ENCODE assay signal across 13 cellular contexts in the genomic region with DNA sequence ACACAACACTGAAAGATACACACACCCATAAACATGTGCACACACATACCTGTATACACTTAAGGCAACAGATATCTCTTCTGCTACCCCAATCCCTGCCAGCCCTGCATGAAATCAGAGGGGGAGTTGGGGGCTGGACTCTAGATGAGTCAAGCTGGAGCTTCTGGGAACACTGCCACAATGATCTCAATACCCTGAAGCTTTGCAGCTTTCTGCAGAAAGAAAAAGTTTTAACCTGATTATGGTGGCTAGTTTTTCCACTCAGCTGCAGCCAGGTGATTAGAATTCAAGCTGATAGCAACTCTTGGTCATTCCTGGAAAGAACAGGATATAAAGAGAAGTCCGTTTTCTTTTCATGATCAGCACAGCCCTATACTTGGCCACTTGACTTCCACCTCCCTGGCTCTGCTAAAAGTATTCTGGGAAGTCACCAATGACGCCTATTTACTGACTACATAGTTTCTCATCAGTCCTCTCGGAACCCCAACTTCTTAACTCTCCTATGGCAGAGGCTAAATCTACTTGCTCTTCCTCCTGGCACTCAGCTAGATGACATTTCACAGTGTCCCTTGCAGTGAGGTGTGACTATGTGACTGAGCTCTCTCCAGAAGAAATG. TPM values are rescaled to one million over a fixed set of nuclear protein-coding genes. Genes with fewer than 3 reads are reported as not detected.
DNase-seq lines count a peak whose midpoint lies in the region; ATAC-seq and TF ChIP-seq lines count a peak whose summit lies in the region.
"Had no signal": no experiment of that assay in that cellular context is flagged by ENCODE, and none has a peak within 500 bp of the region (broad histone marks: within the 10 kb centered on the region; RNA-seq: fewer than 3 reads in every experiment).

No MANE protein-coding gene starts in this region.

- DNase-seq in Ammon's horn (ENCODE audit: low spot score) = peak; percentile 59
- DNase-seq in OCI-M1 (lab: John Stamatoyannopoulos, UW) = peak; percentile 78
- DNase-seq in caudate nucleus (lab: John Stamatoyannopoulos, UW) = no peak
- DNase-seq in medulla oblongata (ENCODE audit: extremely low spot score) = peak; percentile 41
- DNase-seq in ascending aorta (ENCODE audit: low spot score in 2 of 2) = no peak
- DNase-seq in stimulated activated CD4-positive, alpha-beta T cell treated with anti-CD3 and anti-CD28 coated beads, Interleukin-1b, Interleukin-23, amount 100 ng/mL, for 48 hours = no peak
- DNase-seq in NCI-H69 (lab: John Stamatoyannopoulos, UW) = no peak
- DNase-seq: activated CD4-positive, alpha-beta T cell treated with anti-CD3 and anti-CD28 coated beads for 36 hours; activated effector memory CD4-positive, alpha-beta T cell treated with Interleukin-2 at 50 U/mL for 16 hours; mucosa of descending colon; retina; SJCRH30 had no signal

- intact Hi-C loops in ascending aorta (cut with DNase I) = no loop called here

- no peak for TF ChIP-seq CTCF in ascending aorta (IDR thresholded peaks at IDR 0.05)

- H3K27me3 ChIP-seq in ascending aorta = no peaks in the 10 kb centered on the region
- H3K27me3 ChIP-seq: SJCRH30 had no signal

- peaks cover 0 to 13% of the 10 kb centered on the region in 2 donors for H3K4me1 ChIP-seq in ascending aorta

- no peak overlapping the region for H3K4me3 ChIP-seq in ascending aorta
- H3K4me3 ChIP-seq: mucosa of descending colon, SJCRH30 had no signal

- H3K36me3 ChIP-seq in ascending aorta = no peaks in the 10 kb centered on the region
- H3K36me3 ChIP-seq: SJCRH30 had no signal

- H3K27ac ChIP-seq in caudate nucleus (ENCODE audit: low read depth, low read length) (peak overlapping the region; percentile 23), ascending aorta (no peak overlapping the region)
- H3K27ac ChIP-seq: SJCRH30 had no signal

- H3K9me3 ChIP-seq in ascending aorta = no peaks in the 10 kb centered on the region
- H3K9me3 ChIP-seq: mucosa of descending colon, SJCRH30 had no signal

- ATAC-seq in GM19455 (IDR thresholded peaks at IDR 0.05; ENCODE audit: unreplicated experiment) = no peak
- ATAC-seq: activated CD4-positive, alpha-beta T cell treated with anti-CD3 and anti-CD28 coated beads for 36 hours; mucosa of descending colon had no signal

RNA-seq across cellular contexts. Expression of a gene that starts 20.7 kb away (rescaled TPM):
- total RNA-seq in ascending aorta = not detected
- total RNA-seq: activated CD4-positive, alpha-beta T cell treated with anti-CD3 and anti-CD28 coated beads for 36 hours; SJCRH30 had no signal

Comparison
In these comparisons a context has a peak if more than half of its experiments do, and no peak if none do; other contexts are left out.
1. DNase-seq: peak in Ammon's horn (single experiment), OCI-M1 (single experiment) and medulla oblongata (single experiment); none in caudate nucleus (0 of 61), ascending aorta (0 of 2), stimulated activated CD4-positive, alpha-beta T cell treated with anti-CD3 and anti-CD28 coated beads, Interleukin-1b, Interleukin-23, amount 100 ng/mL, for 48 hours (single experiment) and NCI-H69 (single experiment).